22 cellular contexts compared by ENCODE assay signal in genomic region chr12:75739916-75740315, GRCh38.
DNase-seq lines count a peak whose midpoint lies in the region; ATAC-seq and TF ChIP-seq lines count a peak whose summit lies in the region.
"Had no signal": no experiment of that assay in that cellular context is flagged by ENCODE, and none has a peak within 500 bp of the region (broad histone marks: within the 10 kb centered on the region; RNA-seq: fewer than 3 reads in every experiment).

No MANE protein-coding gene starts in this region.

- H3K4me2 ChIP-seq in IMR-90 (ENCODE audit: low read depth, low read length) (no peak overlapping the region), mesenchymal stem cell (ENCODE audit: low read length, poor library complexity, severe bottlenecking) (no peak overlapping the region)
- H3K4me2 ChIP-seq: BLaER1 treated with 17β-estradiol and CSF1 and Interleukin-3, amounts not matched to agents 10 nM and 100 nM had no signal

- in situ Hi-C loops in IMR-90 (cut with MboI; ENCODE audit: low sequenced_read_pairs), result no loop called here

- CTCF ChIA-PET in IMR-90 (lab: Yijun Ruan, JAX), result interaction anchor here (0.6 kb wide), 2 partner anchors 207 to 1083 kb away, joined by 3 to 10 read pairs; no protein-coding TSS in a partner anchor

- H2AK5ac ChIP-seq in IMR-90 (ENCODE audit: low read depth, low read length) (no peak overlapping the region), mesenchymal stem cell (ENCODE audit: low read length, severe bottlenecking) (peak overlapping the region; percentile 96)

- no peak overlapping the region for H3K14ac ChIP-seq in IMR-90 (replicated peaks; ENCODE audit: low read depth, low read length)
- no peak overlapping the region for H3K14ac ChIP-seq in mesenchymal stem cell (ENCODE audit: low read length in 2 of 2)

- H3K4me3 ChIP-seq in IMR-90 (ENCODE audit: insufficient read depth, low read depth, low read length), result no peak overlapping the region
- no peak overlapping the region for H3K4me3 ChIP-seq in mesenchymal stem cell (ENCODE audit: insufficient read depth in 1 of 2, low read depth in 1 of 2, low read length in 2 of 2)
- H3K4me3 ChIP-seq: BLaER1 treated with 17β-estradiol and CSF1 and Interleukin-3, amounts not matched to agents 10 nM and 100 nM; GM12878; HAP-1 had no signal

- TF ChIP-seq RAD21 in IMR-90 (IDR thresholded peaks at IDR 0.05; ENCODE audit: low read length), result no peak

- H3K36me3 ChIP-seq in IMR-90 (ENCODE audit: control insufficient read depth, insufficient read depth, low read length) (no peaks in the 10 kb centered on the region), mesenchymal stem cell (ENCODE audit: control insufficient read depth in 1 of 2, insufficient read depth in 2 of 2, low read depth in 1 of 2, low read length in 2 of 2) (no peaks in the 10 kb centered on the region)
- H3K36me3 ChIP-seq: BLaER1 treated with 17β-estradiol and CSF1 and Interleukin-3, amounts not matched to agents 10 nM and 100 nM; HAP-1 had no signal

- DNase-seq in activated naive CD4-positive, alpha-beta T cell (lab: John Stamatoyannopoulos, UW), result no peak
- DNase-seq in CD1c-positive myeloid dendritic cell (ENCODE audit: extremely low spot score), result peak; percentile 55
- no peak for DNase-seq in IMR-90
- no peak for DNase-seq in mesenchymal stem cell
- DNase-seq in Right ventricle myocardium superior, result no peak
- no peak for DNase-seq in NCI-H748 treated with DMSO at 0.1 percent for 48 hours (lab: John Stamatoyannopoulos, UW)
- DNase-seq in NCI-H1092 (lab: John Stamatoyannopoulos, UW), result no peak
- DNase-seq: 8988T; CD4-positive, CD25-positive, alpha-beta regulatory T cell; CD8-positive, alpha-beta memory T cell; COR-L47; DMS 273 treated with DMSO at 0.1 percent for 48 hours; DMS53; DND-41; EL; HFFc6 had no signal

- POLR2A ChIA-PET in IMR-90 (lab: Charles Lee; ENCODE audit: unreplicated experiment), result interaction anchor here (0.6 kb wide), 1 partner anchor 288 kb away, joined by 11 read pairs; no protein-coding TSS in a partner anchor

- no peak overlapping the region for H3K4me3 Mint-ChIP-seq in activated naive CD4-positive, alpha-beta T cell treated with anti-CD3 and anti-CD28 coated beads, Interleukin-2, amount 50 U/mL, for 24 hours
- H3K4me3 Mint-ChIP-seq: B cell; CD4-positive, CD25-positive, alpha-beta regulatory T cell; CD8-positive, alpha-beta memory T cell; HFFc6 had no signal

- no peak for TF ChIP-seq CTCF in IMR-90 (conservative IDR thresholded peaks at IDR 0.05; ENCODE audit: low read depth, low read length)

- H2BK15ac ChIP-seq in IMR-90 (ENCODE audit: low read depth, low read length) (no peak overlapping the region), mesenchymal stem cell (ENCODE audit: low read depth, poor library complexity, severe bottlenecking) (no peak overlapping the region)

- WGBS in IMR-90 (ENCODE audit: extremely low coverage in 2 of 2, insufficient read length in 1 of 2), 2 experiments, result no CpG with 5 or more reads among the region's 1 CpG
- 89% methylated on average over 1 of the region's 1 CpG for WGBS in mesenchymal stem cell

- peaks cover 8% of the 10 kb centered on the region for H3K4me1 ChIP-seq in IMR-90 (ENCODE audit: control insufficient read depth, insufficient read depth, low read length)
- peaks cover 1% of the 10 kb centered on the region for H3K4me1 ChIP-seq in mesenchymal stem cell (ENCODE audit: control insufficient read depth, insufficient read depth, low read depth, low read length)
- H3K4me1 ChIP-seq: BLaER1 treated with 17β-estradiol and CSF1 and Interleukin-3, amounts not matched to agents 10 nM and 100 nM; HAP-1 had no signal

- H3K27me3 ChIP-seq in IMR-90 (ENCODE audit: control insufficient read depth, insufficient read depth, low read length) (no peaks in the 10 kb centered on the region), mesenchymal stem cell (ENCODE audit: control insufficient read depth in 1 of 2, insufficient read depth in 1 of 2, low read length in 2 of 2) (no peaks in the 10 kb centered on the region)
- H3K27me3 ChIP-seq: BLaER1 treated with 17β-estradiol and CSF1 and Interleukin-3, amounts not matched to agents 10 nM and 100 nM had no signal

- H2AFZ ChIP-seq in IMR-90 (replicated peaks; ENCODE audit: low read length, poor library complexity) (no peak overlapping the region), mesenchymal stem cell (ENCODE audit: low read depth, low read length) (no peak overlapping the region)

- H3K27ac ChIP-seq in IMR-90 (ENCODE audit: insufficient read depth, low read length) (no peak overlapping the region), mesenchymal stem cell (ENCODE audit: low read length, poor library complexity, severe bottlenecking) (no peak overlapping the region)
- H3K27ac ChIP-seq: BLaER1 treated with 17β-estradiol and CSF1 and Interleukin-3, amounts not matched to agents 10 nM and 100 nM; HL-60 had no signal

- no TSS peak for BruUV-seq in IMR-90 (replicated peaks; lab: Mats Ljungman, UMichigan)

- H3K18ac ChIP-seq in IMR-90 (ENCODE audit: low read depth, low read length) (no peak overlapping the region), mesenchymal stem cell (ENCODE audit: low read depth in 1 of 2, low read length in 2 of 2) (peak overlapping the region in 1 of 2 experiments; percentile 66)

- H4K91ac ChIP-seq in IMR-90 (ENCODE audit: insufficient read depth, low read depth, low read length) (no peak overlapping the region), mesenchymal stem cell (ENCODE audit: low read length) (no peak overlapping the region)

- dilution Hi-C loops in IMR-90 (cut with HindIII; ENCODE audit: low sequenced_read_pairs, unreplicated experiment), result no loop called here

- H3K36me3 Mint-ChIP-seq in activated naive CD4-positive, alpha-beta T cell treated with anti-CD3 and anti-CD28 coated beads, Interleukin-2, amount 50 U/mL, for 24 hours, result no peaks in the 10 kb centered on the region
- H3K36me3 Mint-ChIP-seq: CD4-positive, CD25-positive, alpha-beta regulatory T cell; CD8-positive, alpha-beta memory T cell had no signal

- TF ChIP-seq POLR2A in IMR-90 (IDR thresholded peaks at IDR 0.05; ENCODE audit: low read depth, low read length), result no peak

- H4K20me1 ChIP-seq in IMR-90 (ENCODE audit: insufficient read depth, low read length), result no peaks in the 10 kb centered on the region
- H4K20me1 ChIP-seq: BLaER1 treated with 17β-estradiol and CSF1 and Interleukin-3, amounts not matched to agents 10 nM and 100 nM had no signal

- H3K9ac ChIP-seq in IMR-90 (ENCODE audit: low read depth, low read length) (no peak overlapping the region), mesenchymal stem cell (ENCODE audit: low read length) (no peak overlapping the region)
- H3K9ac ChIP-seq: BLaER1 treated with 17β-estradiol and CSF1 and Interleukin-3, amounts not matched to agents 10 nM and 100 nM had no signal

- H4K8ac ChIP-seq in IMR-90 (ENCODE audit: low read depth in 2 of 2, low read length in 2 of 2), result 0 out of 4 replicates have a peak overlapping the region, but pooled peaks of 1 of the 2 experiments have one; percentile 47
- no peak overlapping the region for H4K8ac ChIP-seq in mesenchymal stem cell (ENCODE audit: low read length)

- peak overlapping the region; percentile 37; the same call in 1 of the 2 replicates for H2BK120ac ChIP-seq in IMR-90 (ENCODE audit: low read depth, low read length)
- no peak overlapping the region for H2BK120ac ChIP-seq in mesenchymal stem cell (ENCODE audit: low read depth, low read length)

- 0 out of 2 replicates have a peak overlapping the region, but pooled peaks have one; percentile 3 for H2BK20ac ChIP-seq in IMR-90 (ENCODE audit: low read depth, low read length)

- peaks cover 30% of the 10 kb centered on the region for H3K4me1 Mint-ChIP-seq in activated naive CD4-positive, alpha-beta T cell treated with anti-CD3 and anti-CD28 coated beads, Interleukin-2, amount 50 U/mL, for 24 hours
- H3K4me1 Mint-ChIP-seq: B cell had no signal

- intact Hi-C loops in IMR-90 (cut with micrococcal nuclease) (no loop called here), Right ventricle myocardium superior (cut with DNase I) (no loop called here)

- H2BK12ac ChIP-seq in mesenchymal stem cell (ENCODE audit: low read length in 2 of 2), result no peak overlapping the region

- H3K4ac ChIP-seq in IMR-90 (ENCODE audit: low read depth, low read length) (no peak overlapping the region), mesenchymal stem cell (ENCODE audit: low read depth in 1 of 2, low read length in 2 of 2) (no peak overlapping the region)

- no peak overlapping the region for H4K5ac ChIP-seq in IMR-90 (ENCODE audit: low read depth, low read length)

- no peak overlapping the region for H3K56ac ChIP-seq in IMR-90 (ENCODE audit: extremely low read depth, insufficient read depth, low read length)

- ATAC-seq in IMR-90 (ENCODE audit: low read depth) (no peak), Right ventricle myocardium superior (ENCODE audit: poor library complexity) (no peak)
- ATAC-seq: GM12878 had no signal

- H3K23ac ChIP-seq in IMR-90 (ENCODE audit: low read depth, low read length) (no peak overlapping the region), mesenchymal stem cell (ENCODE audit: low read length in 2 of 2) (no peak overlapping the region)

- H3K27ac Mint-ChIP-seq in activated naive CD4-positive, alpha-beta T cell treated with anti-CD3 and anti-CD28 coated beads, Interleukin-2, amount 50 U/mL, for 24 hours, result peak overlapping the region; percentile 56
- H3K27ac Mint-ChIP-seq: B cell; CD8-positive, alpha-beta memory T cell; HFFc6 had no signal

- H2BK5ac ChIP-seq in IMR-90 (ENCODE audit: low read depth, low read length, poor library complexity, severe bottlenecking) (no peak overlapping the region), mesenchymal stem cell (ENCODE audit: low read depth, low read length, poor library complexity, severe bottlenecking) (no peak overlapping the region)

- H3K79me1 ChIP-seq in IMR-90 (ENCODE audit: low read depth in 1 of 2, low read length in 2 of 2) (no peaks in the 10 kb centered on the region), mesenchymal stem cell (replicated peaks; ENCODE audit: low read length, poor library complexity, severe bottlenecking) (no peaks in the 10 kb centered on the region)

- no peak overlapping the region for H2AK9ac ChIP-seq in IMR-90 (replicated peaks; ENCODE audit: low read depth, low read length, poor library complexity)

- no peaks in the 10 kb centered on the region for H3K9me3 ChIP-seq in IMR-90 (ENCODE audit: control insufficient read depth, insufficient read depth, low read length)
- no peaks in the 10 kb centered on the region for H3K9me3 ChIP-seq in mesenchymal stem cell (ENCODE audit: control insufficient read depth, low read length)
- H3K9me3 ChIP-seq: HAP-1 had no signal

- no peaks in the 10 kb centered on the region for H3K9me1 ChIP-seq in IMR-90 (ENCODE audit: insufficient read depth, low read length)

- H3K27me3 Mint-ChIP-seq in activated naive CD4-positive, alpha-beta T cell treated with anti-CD3 and anti-CD28 coated beads, Interleukin-2, amount 50 U/mL, for 24 hours, result no peaks in the 10 kb centered on the region
- H3K27me3 Mint-ChIP-seq: CD4-positive, CD25-positive, alpha-beta regulatory T cell had no signal

- no peaks in the 10 kb centered on the region for H3K9me3 Mint-ChIP-seq in activated naive CD4-positive, alpha-beta T cell treated with anti-CD3 and anti-CD28 coated beads, Interleukin-2, amount 50 U/mL, for 24 hours
- H3K9me3 Mint-ChIP-seq: CD4-positive, CD25-positive, alpha-beta regulatory T cell; CD8-positive, alpha-beta memory T cell; HFFc6 had no signal

TF ChIP-seq in IMR-90, 13 proteins besides CTCF, POLR2A, EP300 and RAD21 (continues in another document):
- no peak for TF ChIP-seq CEBPB (IDR thresholded peaks at IDR 0.05; ENCODE audit: low read depth, low read length)
- TF ChIP-seq MXI1 (IDR thresholded peaks at IDR 0.05; ENCODE audit: borderline replicate concordance, low read depth, low read length), result no peak
